In genomic region chr4:83504974-83505373, GRCh38 we compare ENCODE assay signal across 21 cellular contexts.
"Had no signal": no experiment of that assay in that cellular context is flagged by ENCODE, and none has a peak within 500 bp of the region (broad histone marks: within the 10 kb centered on the region; RNA-seq: fewer than 3 reads in every experiment).

No MANE protein-coding gene starts in this region.

- H3K4me3 ChIP-seq: esophagus squamous epithelium, mucosa of descending colon, right lobe of liver, suprapubic skin, transverse colon, vagina had no signal

- DNase-seq: activated CD4-positive, alpha-beta T cell treated with anti-CD3 and anti-CD28 coated beads, Interleukin-2, amount 50 U/mL, for 1 hour; activated naive CD4-positive, alpha-beta T cell treated with Interleukin-2 at 50 U/mL for 16 hours; activated T-cell treated with anti-CD3 and anti-CD28 coated beads for 4 hours; amniotic stem cell; effector CD8-positive, alpha-beta T cell; esophagus squamous epithelium; immature natural killer cell; kidney glomerular epithelial cell; left ventricle myocardium superior; mucosa of descending colon; naive B cell; stimulated activated CD4-positive, alpha-beta T cell treated with anti-CD3 and anti-CD28 coated beads, Interleukin-15, amount 100 ng/mL, for 24 hours; stimulated activated CD4-positive, alpha-beta T cell treated with anti-CD3 and anti-CD28 coated beads, Interleukin-2, amount 100 ng/mL, for 48 hours; stimulated activated naive CD8-positive, alpha-beta T cell treated with anti-CD3 and anti-CD28 coated beads, Interleukin-15, amount 100 ng/mL, for 72 hours; transverse colon had no signal

- H3K9me3 ChIP-seq: esophagus squamous epithelium, mucosa of descending colon, right lobe of liver, suprapubic skin, transverse colon, vagina had no signal

- H3K27ac Mint-ChIP-seq: activated T-helper 1 cell treated with anti-CD3 and anti-CD28 coated beads, Interleukin-12 subunit alpha, Interleukin-12 subunit beta, Interleukin-2, Interleukin-4 antibody, amounts not matched to agents 30 ng/mL and 10 ng/mL and 1 ng/mL, durations not matched to agents 14 hours and 24 hours and 36 hours had no signal

- ATAC-seq: left ventricle myocardium superior; mucosa of descending colon; stimulated activated naive CD8-positive, alpha-beta T cell treated with anti-CD3 and anti-CD28 coated beads, Interleukin-15, amount 100 ng/mL, for 72 hours had no signal

- H3K4me1 ChIP-seq: esophagus squamous epithelium, parathyroid adenoma, right lobe of liver, suprapubic skin, transverse colon, vagina had no signal

- H3K27me3 Mint-ChIP-seq: stimulated activated naive CD8-positive, alpha-beta T cell treated with anti-CD3 and anti-CD28 coated beads, Interleukin-15, amount 100 ng/mL, for 72 hours had no signal

- H3K36me3 ChIP-seq: esophagus squamous epithelium, right lobe of liver, suprapubic skin, transverse colon, vagina had no signal

- H3K9me3 Mint-ChIP-seq: activated T-helper 1 cell treated with anti-CD3 and anti-CD28 coated beads, Interleukin-12 subunit alpha, Interleukin-12 subunit beta, Interleukin-2, Interleukin-4 antibody, amounts not matched to agents 30 ng/mL and 10 ng/mL and 1 ng/mL, durations not matched to agents 14 hours and 24 hours and 36 hours; dendritic cell treated with granulocyte-macrophage colony-stimulating factor and Interleukin-4, amounts not matched to agents 40 ng/mL and 50 ng/mL, for 4 days; immature natural killer cell; stimulated activated naive CD8-positive, alpha-beta T cell treated with anti-CD3 and anti-CD28 coated beads, Interleukin-15, amount 100 ng/mL, for 72 hours had no signal

- H3K27ac ChIP-seq: esophagus squamous epithelium, parathyroid adenoma, right lobe of liver, suprapubic skin, transverse colon, vagina had no signal

- H3K27me3 ChIP-seq: esophagus squamous epithelium, right lobe of liver, suprapubic skin, transverse colon, vagina had no signal

- H3K4me3 Mint-ChIP-seq: activated T-helper 1 cell treated with anti-CD3 and anti-CD28 coated beads, Interleukin-12 subunit alpha, Interleukin-12 subunit beta, Interleukin-2, Interleukin-4 antibody, amounts not matched to agents 30 ng/mL and 10 ng/mL and 1 ng/mL, durations not matched to agents 14 hours and 24 hours and 36 hours; dendritic cell treated with granulocyte-macrophage colony-stimulating factor and Interleukin-4, amounts not matched to agents 40 ng/mL and 50 ng/mL, for 4 days; immature natural killer cell; stimulated activated naive CD8-positive, alpha-beta T cell treated with anti-CD3 and anti-CD28 coated beads, Interleukin-15, amount 100 ng/mL, for 72 hours had no signal

- H3K36me3 Mint-ChIP-seq: immature natural killer cell, naive B cell had no signal
